ENCODE assay signal across 16 cellular contexts in genomic region chr5:36610629-36611028, GRCh38. TPM values are rescaled to one million over a fixed set of nuclear protein-coding genes. Genes with fewer than 3 reads are reported as not detected.
A peak's percentile ranks its signal among the peaks of the same experiment; 100 is the strongest.
DNase-seq lines count a peak whose midpoint lies in the region; ATAC-seq and TF ChIP-seq lines count a peak whose summit lies in the region.
"Had no signal": no experiment of that assay in that cellular context is flagged by ENCODE, and none has a peak within 500 bp of the region (broad histone marks: within the 10 kb centered on the region; RNA-seq: fewer than 3 reads in every experiment).

No MANE protein-coding gene starts in this region.

- intact Hi-C loops in Caco-2 (cut with micrococcal nuclease; ENCODE audit: unreplicated experiment) (no loop called here), gastrocnemius medialis (cut with DNase I; ENCODE audit: low total_unique reads) (loop anchor here (2.0 kb wide), 1 partner anchor 46 kb away; no protein-coding TSS in a partner anchor)

- H3K23ac ChIP-seq in neuronal stem cell (ENCODE audit: low read depth, low read length, poor library complexity): no peak overlapping the region

- no peak for TF ChIP-seq POLR2A in gastrocnemius medialis (IDR thresholded peaks at IDR 0.05)

- no peaks in the 10 kb centered on the region for H3K79me1 ChIP-seq in neuronal stem cell (ENCODE audit: low read depth, low read length)

- no peak overlapping the region for H4K8ac ChIP-seq in neuronal stem cell (ENCODE audit: low read depth, low read length)

- no peak overlapping the region for H3K9ac ChIP-seq in neuronal stem cell (ENCODE audit: low read depth, low read length, poor library complexity)

- TF ChIP-seq CTCF in Caco-2 (IDR thresholded peaks at IDR 0.05; ENCODE audit: insufficient read depth in 1 of 2, low read depth in 1 of 2, low read length in 1 of 2, severe bottlenecking in 1 of 2, unreplicated experiment in 1 of 2) (no peak), brain (conservative IDR thresholded peaks at IDR 0.05) (no peak), hepatocyte (IDR thresholded peaks at IDR 0.05; ENCODE audit: poor library complexity) (no peak), gastrocnemius medialis (IDR thresholded peaks at IDR 0.05 in 4 of 5, conservative IDR thresholded peaks at IDR 0.05 in 1 of 5) (no peak)

- peaks cover 51% of the 10 kb centered on the region for H3K4me1 Mint-ChIP-seq in Caco-2 (ENCODE audit: low read depth, unreplicated experiment)
- H3K4me1 Mint-ChIP-seq in brain: peaks cover 80% of the 10 kb centered on the region

- H2BK120ac ChIP-seq in neuronal stem cell (ENCODE audit: low read depth, low read length): no peak overlapping the region

- no peak overlapping the region for H2BK12ac ChIP-seq in neuronal stem cell (ENCODE audit: low read length)

- no peaks in the 10 kb centered on the region for H3K9me2 ChIP-seq in hepatocyte (replicated peaks; ENCODE audit: insufficient read depth)

- no peak overlapping the region for H3K4ac ChIP-seq in neuronal stem cell (ENCODE audit: low read length)

- no peak for ATAC-seq in gastrocnemius medialis

- no TSS peak for BruUV-seq in Caco-2 (replicated peaks; lab: Mats Ljungman, UMichigan)

- 100% methylated on average over 1 of the region's 1 CpG for WGBS in hepatocyte (ENCODE audit: low lambda C conversion rate, missing lambda C conversion rate)
- WGBS in neuronal stem cell (ENCODE audit: extremely low coverage in 2 of 2, insufficient read length in 2 of 2, insufficient replicate concordance in 1 of 2), 2 donors: no CpG with 5 or more reads among the region's 1 CpG

- no peak overlapping the region for H2BK5ac ChIP-seq in neuronal stem cell (ENCODE audit: low read length)

- H2AK5ac ChIP-seq in neuronal stem cell (ENCODE audit: low read depth, low read length): no peak overlapping the region

- H3K36me3 ChIP-seq in Caco-2 (ENCODE audit: control insufficient read depth, insufficient read depth, low read length): no peaks in the 10 kb centered on the region; the same call in 1 of the 2 replicates
- peaks cover 5% of the 10 kb centered on the region for H3K36me3 ChIP-seq in hepatocyte (replicated peaks; ENCODE audit: insufficient read depth, low read depth)
- no peaks in the 10 kb centered on the region for H3K36me3 ChIP-seq in gastrocnemius medialis
- peaks cover 0 to 57% of the 10 kb centered on the region in 2 donors for H3K36me3 ChIP-seq in neuronal stem cell (replicated peaks in 1 of 2; ENCODE audit: control insufficient read depth in 2 of 2, insufficient read depth in 2 of 2, low read length in 2 of 2)
- H3K36me3 ChIP-seq: MG63 had no signal

- H3K14ac ChIP-seq in neuronal stem cell (ENCODE audit: low read length): no peak overlapping the region

- H3K9me3 Mint-ChIP-seq in Caco-2 (ENCODE audit: unreplicated experiment): no peaks in the 10 kb centered on the region
- H3K9me3 Mint-ChIP-seq in brain: no peaks in the 10 kb centered on the region

- no peaks in the 10 kb centered on the region for H3K27me3 Mint-ChIP-seq in Caco-2 (ENCODE audit: insufficient read depth, unreplicated experiment)
- H3K27me3 Mint-ChIP-seq in brain: peaks cover 15% of the 10 kb centered on the region

- H2BK15ac ChIP-seq in neuronal stem cell (ENCODE audit: low read length): no peak overlapping the region

- H3K27ac Mint-ChIP-seq in Caco-2 (ENCODE audit: unreplicated experiment): no peak overlapping the region
- H3K27ac Mint-ChIP-seq in brain: peak overlapping the region in 4 of 5 experiments; percentile 25 to 88 (median 76)
- H3K27ac Mint-ChIP-seq: HFFc6 had no signal

- H3K4me3 Mint-ChIP-seq in Caco-2 (ENCODE audit: unreplicated experiment) (peak overlapping the region; percentile 98), brain (peak overlapping the region in 4 of 5 experiments; percentile 89 to 91 (median 91))
- H3K4me3 Mint-ChIP-seq: HFFc6 had no signal

- H3K27ac ChIP-seq in hepatocyte (no peak overlapping the region), gastrocnemius medialis (peak overlapping the region; percentile 21 to 89 (median 44)), neuronal stem cell (replicated peaks; ENCODE audit: low read length) (no peak overlapping the region)
- H3K27ac ChIP-seq: C4-2B had no signal

- H4K91ac ChIP-seq in neuronal stem cell (ENCODE audit: low read depth, low read length, poor library complexity): no peak overlapping the region

- peak overlapping the region; percentile 81 for H3K4me2 ChIP-seq in hepatocyte
- H3K4me2 ChIP-seq in neuronal stem cell (ENCODE audit: insufficient read depth, low read length, poor library complexity, severe bottlenecking): no peak overlapping the region

- peaks cover 60% of the 10 kb centered on the region for H3K4me1 ChIP-seq in Caco-2
- H3K4me1 ChIP-seq in hepatocyte (ENCODE audit: insufficient read depth): peaks cover 14% of the 10 kb centered on the region
- peaks cover 28 to 41% of the 10 kb centered on the region in 2 donors for H3K4me1 ChIP-seq in gastrocnemius medialis
- peaks cover 1 to 11% of the 10 kb centered on the region in 2 donors for H3K4me1 ChIP-seq in neuronal stem cell (ENCODE audit: control insufficient read depth in 2 of 2, insufficient read depth in 1 of 2, low read depth in 1 of 2, low read length in 2 of 2)

- no peak overlapping the region for H3K18ac ChIP-seq in neuronal stem cell (ENCODE audit: low read length)

- H3K4me3 ChIP-seq in Caco-2 (ENCODE audit: low read depth, low read length): no peak overlapping the region
- no peak overlapping the region for H3K4me3 ChIP-seq in hepatocyte
- H3K4me3 ChIP-seq in gastrocnemius medialis: no peak overlapping the region
- no peak overlapping the region for H3K4me3 ChIP-seq in neuronal stem cell (ENCODE audit: low read length in 2 of 2)
- H3K4me3 ChIP-seq: MG63 had no signal

- CTCF ChIA-PET in Caco-2 (lab: Charles Lee): no interaction called here

- no peaks in the 10 kb centered on the region for H4K20me1 ChIP-seq in hepatocyte (ENCODE audit: insufficient read depth, poor library complexity, severe bottlenecking)

- H3K36me3 Mint-ChIP-seq in Caco-2 (ENCODE audit: insufficient read depth, unreplicated experiment) (peaks cover 96% of the 10 kb centered on the region), brain (peaks cover 53% of the 10 kb centered on the region)

- POLR2A ChIA-PET in Caco-2 (lab: Charles Lee): no interaction called here

- in situ Hi-C loops in gastrocnemius medialis (cut with MboI; ENCODE audit: low sequenced_read_pairs in 4 of 4): no loop called here

- H3K9me3 ChIP-seq in Caco-2 (no peaks in the 10 kb centered on the region), hepatocyte (ENCODE audit: low read depth) (no peaks in the 10 kb centered on the region), gastrocnemius medialis (no peaks in the 10 kb centered on the region), neuronal stem cell (replicated peaks in 1 of 2; ENCODE audit: control insufficient read depth in 2 of 2, insufficient read depth in 1 of 2, low read depth in 1 of 2, low read length in 2 of 2) (peaks cover 0 to 25% of the 10 kb centered on the region in 2 donors)
- H3K9me3 ChIP-seq: MG63 had no signal

- H2AFZ ChIP-seq in hepatocyte: no peak overlapping the region
- no peak overlapping the region for H2AFZ ChIP-seq in neuronal stem cell (ENCODE audit: low read length)

- no peaks in the 10 kb centered on the region for H3K27me3 ChIP-seq in Caco-2 (replicated peaks; ENCODE audit: control insufficient read depth, insufficient read depth, low read length)
- no peaks in the 10 kb centered on the region for H3K27me3 ChIP-seq in hepatocyte
- no peaks in the 10 kb centered on the region for H3K27me3 ChIP-seq in gastrocnemius medialis
- no peaks in the 10 kb centered on the region for H3K27me3 ChIP-seq in neuronal stem cell (ENCODE audit: control insufficient read depth in 3 of 3, insufficient read depth in 3 of 3, low read depth in 1 of 3, low read length in 3 of 3)
- H3K27me3 ChIP-seq: MG63 had no signal

- no peak for DNase-seq in Caco-2
- no peak for DNase-seq in hepatocyte (ENCODE audit: low spot score)
- DNase-seq in gastrocnemius medialis: no peak
- DNase-seq in neuronal stem cell (ENCODE audit: low spot score): no peak
- DNase-seq in NCI-H2029 (lab: John Stamatoyannopoulos, UW): no peak
- DNase-seq in stimulated activated CD4-positive, alpha-beta T cell treated with anti-CD3 and anti-CD28 coated beads, Interleukin-4, amount 100 ng/mL, for 4 hours: no peak
- DNase-seq in RPMI8226: no peak
- DNase-seq: DMS153, EL, HFFc6, MG63, NCI-H1105 treated with DMSO at 0.1 percent for 48 hours, NCI-H1930, NCI-H510A treated with DMSO at 0.1 percent for 48 hours had no signal

- H3K79me2 ChIP-seq in hepatocyte: peaks cover 43% of the 10 kb centered on the region

RNA-seq across cellular contexts. Expression of gene SLC1A3, which starts 4.2 kb away (rescaled TPM):
- total RNA-seq in Caco-2 (2022): 178 and 195 TPM in 2 replicates
- 202 TPM for polyA plus RNA-seq in brain (ENCODE audit: insufficient read depth, low read depth, low replicate concordance)
- 42.3 and 44.1 TPM in 2 replicates for total RNA-seq in hepatocyte
- 32.3 and 39.6 TPM in 2 replicates for polyA plus RNA-seq in hepatocyte
- 10 to 100 TPM in 3 of 4 donors, 1 to 10 TPM in 1; 5.3 to 69.4 (median 17.4) TPM for total RNA-seq in gastrocnemius medialis
- polyA plus RNA-seq in neuronal stem cell (2013, experiment 1 of 2): 5.3 TPM
- 5.7 TPM for polyA plus RNA-seq in neuronal stem cell (2013, experiment 2 of 2)

Comparison
In these comparisons a context has a peak if more than half of its experiments do, and no peak if none do; other contexts are left out.
1. H3K27ac ChIP-seq: peak in gastrocnemius medialis (4 of 4); none in hepatocyte (single experiment) and neuronal stem cell (single experiment).